Comparison of ENCODE assay signal across 8 cellular contexts in genomic region chr7:992742-993607, GRCh38. TPM values are rescaled to one million over a fixed set of nuclear protein-coding genes. Genes with fewer than 3 reads are reported as not detected.
DNase-seq lines count a peak whose midpoint lies in the region; ATAC-seq lines count a peak whose summit lies in the region.

No MANE protein-coding gene starts in this region.

- H3K4me2 ChIP-seq in mesendoderm (ENCODE audit: low read length) = no peak overlapping the region

- no peak overlapping the region for H3K27ac ChIP-seq in effector memory CD4-positive, alpha-beta T cell (ENCODE audit: insufficient read depth, low read length, poor library complexity, severe bottlenecking)
- no peak overlapping the region for H3K27ac ChIP-seq in mesendoderm (ENCODE audit: low read depth, low read length)

- H2BK5ac ChIP-seq in mesendoderm (ENCODE audit: low read length) = no peak overlapping the region

- H3K79me1 ChIP-seq in mesendoderm (ENCODE audit: low read length) = no peaks in the 10 kb centered on the region

- WGBS in mesendoderm (ENCODE audit: extremely low coverage, insufficient coverage, low lambda C conversion rate) = no CpG with 5 or more reads among the region's 33 CpGs

- no peak overlapping the region for H2BK120ac ChIP-seq in mesendoderm (ENCODE audit: low read depth, low read length)

- peak overlapping the region; percentile 6 for H3K56ac ChIP-seq in mesendoderm (ENCODE audit: low read length)

- H3K4me3 ChIP-seq in effector memory CD4-positive, alpha-beta T cell (ENCODE audit: insufficient read depth, low read depth, low read length, poor library complexity, severe bottlenecking) = no peak overlapping the region
- no peak overlapping the region for H3K4me3 ChIP-seq in mesendoderm (ENCODE audit: low read length)

- H3K18ac ChIP-seq in mesendoderm (ENCODE audit: low read length) = no peak overlapping the region

- no peak overlapping the region for H4K5ac ChIP-seq in mesendoderm (ENCODE audit: low read length)

- no peak overlapping the region for H4K8ac ChIP-seq in mesendoderm (ENCODE audit: low read depth, low read length)

- H3K36me3 ChIP-seq in effector memory CD4-positive, alpha-beta T cell (ENCODE audit: control insufficient read depth, insufficient read depth, low read length) = peaks cover 7% of the 10 kb centered on the region
- H3K36me3 ChIP-seq in mesendoderm (ENCODE audit: control insufficient read depth, insufficient read depth, low read length) = no peaks in the 10 kb centered on the region

- peak; percentile 92 for DNase-seq in DMS 273 treated with DMSO at 0.1 percent for 48 hours (lab: John Stamatoyannopoulos, UW)
- DNase-seq in HuH-7 (ENCODE audit: low spot score) = peak; percentile 97
- DNase-seq in NOMO-1 (lab: John Stamatoyannopoulos, UW; ENCODE audit: unreplicated experiment in 2 of 2) = peak; percentile 87 to 92
- peak; percentile 88 to 93 for DNase-seq in activated CD8-positive, alpha-beta memory T cell treated with anti-CD3 and anti-CD28 coated beads for 1 hour (ENCODE audit: extremely low read depth in 1 of 2, low read depth in 1 of 2)
- DNase-seq in effector memory CD4-positive, alpha-beta T cell = peak; percentile 83 to 89 (median 85)
- peak; percentile 98 for DNase-seq in mesendoderm
- peak; percentile 88 to 90 for DNase-seq in stimulated activated CD8-positive, alpha-beta memory T cell treated with anti-CD3 and anti-CD28 coated beads, Interleukin-2, amount 100 ng/mL, for 1 hour (ENCODE audit: low read depth in 2 of 2)

- H3K23ac ChIP-seq in mesendoderm (ENCODE audit: low read length) = no peak overlapping the region

- H3K4me1 ChIP-seq in effector memory CD4-positive, alpha-beta T cell (ENCODE audit: control insufficient read depth, insufficient read depth, low read length, poor library complexity, severe bottlenecking) = peaks cover 3% of the 10 kb centered on the region
- no peaks in the 10 kb centered on the region for H3K4me1 ChIP-seq in mesendoderm (ENCODE audit: control insufficient read depth, low read depth, low read length)

- H2BK15ac ChIP-seq in mesendoderm (replicated peaks; ENCODE audit: low read depth) = no peak overlapping the region

- H2AK5ac ChIP-seq in mesendoderm (ENCODE audit: low read length) = no peak overlapping the region

- no peaks in the 10 kb centered on the region for H3K9me3 ChIP-seq in effector memory CD4-positive, alpha-beta T cell (ENCODE audit: control insufficient read depth, low read length)

- no peak overlapping the region for H3K4ac ChIP-seq in mesendoderm (ENCODE audit: low read depth, low read length)

- no peaks in the 10 kb centered on the region for H3K79me2 ChIP-seq in mesendoderm (ENCODE audit: control insufficient read depth, insufficient read depth, low read length)

- peak; percentile 84 for ATAC-seq in GM21515 (IDR thresholded peaks at IDR 0.05; ENCODE audit: unreplicated experiment)

- peak overlapping the region; percentile 12 for H3K9ac ChIP-seq in mesendoderm (ENCODE audit: low read length)

- H3K27me3 ChIP-seq in effector memory CD4-positive, alpha-beta T cell (replicated peaks; ENCODE audit: control insufficient read depth, insufficient read depth, low read length, poor library complexity, severe bottlenecking) = peaks cover 7% of the 10 kb centered on the region
- H3K27me3 ChIP-seq in mesendoderm (ENCODE audit: insufficient read depth, low read length, poor library complexity) = no peaks in the 10 kb centered on the region

RNA-seq across cellular contexts. Expression of gene CYP2W1, which starts 10.0 kb away (rescaled TPM):
- polyA plus RNA-seq in mesendoderm (2013, experiment 1 of 2) = not detected
- polyA plus RNA-seq in mesendoderm (2013, experiment 2 of 2) = not detected

RNA-seq across cellular contexts. Expression of gene COX19, which starts 17.6 kb away (rescaled TPM):
- 5.7 TPM for polyA plus RNA-seq in mesendoderm (2013, experiment 1 of 2)
- polyA plus RNA-seq in mesendoderm (2013, experiment 2 of 2) = 5.2 TPM

RNA-seq across cellular contexts. Expression of gene ADAP1, which starts 38.5 kb away (rescaled TPM):
- 3.1 TPM for polyA plus RNA-seq in mesendoderm (2013, experiment 1 of 2)
- polyA plus RNA-seq in mesendoderm (2013, experiment 2 of 2) = 3.4 TPM

RNA-seq across cellular contexts. Expression of gene GPR146, which starts 51.4 kb away (rescaled TPM):
- 0.41 TPM for polyA plus RNA-seq in mesendoderm (2013, experiment 1 of 2)
- 0.42 TPM for polyA plus RNA-seq in mesendoderm (2013, experiment 2 of 2)
